In the genomic region with DNA sequence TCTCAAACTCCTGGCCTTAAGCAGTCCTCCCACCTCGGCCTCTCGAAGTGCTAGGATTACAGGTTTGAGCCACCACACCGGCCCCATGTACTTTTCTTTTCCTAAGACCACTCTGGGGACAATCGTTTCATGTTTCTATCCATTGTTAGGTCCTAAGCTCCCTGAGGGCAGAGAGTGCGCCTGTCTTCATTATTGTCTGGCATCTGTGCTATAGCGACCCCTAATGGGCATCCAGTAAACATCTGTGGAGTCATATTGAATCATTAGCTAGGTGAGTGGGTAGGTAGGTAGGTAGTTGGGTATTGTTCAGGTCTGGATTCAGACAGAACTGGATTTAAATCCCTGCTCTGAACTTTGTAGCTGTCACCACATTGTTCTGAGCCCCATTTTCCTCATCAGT, we compare ENCODE assay signal across 1 cellular context.
TF ChIP-seq lines count a peak whose summit lies in the region.

No MANE protein-coding gene starts in this region.

TF ChIP-seq in HepG2, 621 proteins besides CTCF, POLR2A, EP300 and RAD21 (continued from another document):
- TF ChIP-seq, protein P1, sequence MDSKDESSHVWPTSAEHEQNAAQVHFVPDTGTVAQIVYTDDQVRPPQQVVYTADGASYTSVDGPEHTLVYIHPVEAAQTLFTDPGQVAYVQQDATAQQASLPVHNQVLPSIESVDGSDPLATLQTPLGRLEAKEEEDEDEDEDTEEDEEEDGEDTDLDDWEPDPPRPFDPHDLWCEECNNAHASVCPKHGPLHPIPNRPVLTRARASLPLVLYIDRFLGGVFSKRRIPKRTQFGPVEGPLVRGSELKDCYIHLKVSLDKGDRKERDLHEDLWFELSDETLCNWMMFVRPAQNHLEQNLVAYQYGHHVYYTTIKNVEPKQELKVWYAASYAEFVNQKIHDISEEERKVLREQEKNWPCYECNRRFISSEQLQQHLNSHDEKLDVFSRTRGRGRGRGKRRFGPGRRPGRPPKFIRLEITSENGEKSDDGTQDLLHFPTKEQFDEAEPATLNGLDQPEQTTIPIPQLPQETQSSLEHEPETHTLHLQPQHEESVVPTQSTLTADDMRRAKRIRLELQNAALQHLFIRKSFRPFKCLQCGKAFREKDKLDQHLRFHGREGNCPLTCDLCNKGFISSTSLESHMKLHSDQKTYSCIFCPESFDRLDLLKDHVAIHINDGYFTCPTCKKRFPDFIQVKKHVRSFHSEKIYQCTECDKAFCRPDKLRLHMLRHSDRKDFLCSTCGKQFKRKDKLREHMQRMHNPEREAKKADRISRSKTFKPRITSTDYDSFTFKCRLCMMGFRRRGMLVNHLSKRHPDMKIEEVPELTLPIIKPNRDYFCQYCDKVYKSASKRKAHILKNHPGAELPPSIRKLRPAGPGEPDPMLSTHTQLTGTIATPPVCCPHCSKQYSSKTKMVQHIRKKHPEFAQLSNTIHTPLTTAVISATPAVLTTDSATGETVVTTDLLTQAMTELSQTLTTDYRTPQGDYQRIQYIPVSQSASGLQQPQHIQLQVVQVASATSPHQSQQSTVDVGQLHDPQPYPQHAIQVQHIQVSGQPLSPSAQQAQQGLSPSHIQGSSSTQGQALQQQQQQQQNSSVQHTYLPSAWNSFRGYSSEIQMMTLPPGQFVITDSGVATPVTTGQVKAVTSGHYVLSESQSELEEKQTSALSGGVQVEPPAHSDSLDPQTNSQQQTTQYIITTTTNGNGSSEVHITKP (CRISPR knock-in tag; IDR thresholded peaks at IDR 0.05; ENCODE audit: low read depth), result no peak
- TF ChIP-seq KLF13 (CRISPR knock-in tag; IDR thresholded peaks at IDR 0.05), result no peak
- TF ChIP-seq CC2D1A (CRISPR knock-in tag; IDR thresholded peaks at IDR 0.05), result no peak
- peak; percentile 14; the same call in 1 of the 2 replicates for TF ChIP-seq STAG1 (CRISPR knock-in tag; IDR thresholded peaks at IDR 0.05)
- TF ChIP-seq, protein P2, sequence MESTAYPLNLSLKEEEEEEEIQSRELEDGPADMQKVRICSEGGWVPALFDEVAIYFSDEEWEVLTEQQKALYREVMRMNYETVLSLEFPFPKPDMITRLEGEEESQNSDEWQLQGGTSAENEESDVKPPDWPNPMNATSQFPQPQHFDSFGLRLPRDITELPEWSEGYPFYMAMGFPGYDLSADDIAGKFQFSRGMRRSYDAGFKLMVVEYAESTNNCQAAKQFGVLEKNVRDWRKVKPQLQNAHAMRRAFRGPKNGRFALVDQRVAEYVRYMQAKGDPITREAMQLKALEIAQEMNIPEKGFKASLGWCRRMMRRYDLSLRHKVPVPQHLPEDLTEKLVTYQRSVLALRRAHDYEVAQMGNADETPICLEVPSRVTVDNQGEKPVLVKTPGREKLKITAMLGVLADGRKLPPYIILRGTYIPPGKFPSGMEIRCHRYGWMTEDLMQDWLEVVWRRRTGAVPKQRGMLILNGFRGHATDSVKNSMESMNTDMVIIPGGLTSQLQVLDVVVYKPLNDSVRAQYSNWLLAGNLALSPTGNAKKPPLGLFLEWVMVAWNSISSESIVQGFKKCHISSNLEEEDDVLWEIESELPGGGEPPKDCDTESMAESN (CRISPR knock-in tag; conservative IDR thresholded peaks at IDR 0.05), result peak; percentile 66; the same call in 1 of the 2 replicates
